In the genomic region with DNA sequence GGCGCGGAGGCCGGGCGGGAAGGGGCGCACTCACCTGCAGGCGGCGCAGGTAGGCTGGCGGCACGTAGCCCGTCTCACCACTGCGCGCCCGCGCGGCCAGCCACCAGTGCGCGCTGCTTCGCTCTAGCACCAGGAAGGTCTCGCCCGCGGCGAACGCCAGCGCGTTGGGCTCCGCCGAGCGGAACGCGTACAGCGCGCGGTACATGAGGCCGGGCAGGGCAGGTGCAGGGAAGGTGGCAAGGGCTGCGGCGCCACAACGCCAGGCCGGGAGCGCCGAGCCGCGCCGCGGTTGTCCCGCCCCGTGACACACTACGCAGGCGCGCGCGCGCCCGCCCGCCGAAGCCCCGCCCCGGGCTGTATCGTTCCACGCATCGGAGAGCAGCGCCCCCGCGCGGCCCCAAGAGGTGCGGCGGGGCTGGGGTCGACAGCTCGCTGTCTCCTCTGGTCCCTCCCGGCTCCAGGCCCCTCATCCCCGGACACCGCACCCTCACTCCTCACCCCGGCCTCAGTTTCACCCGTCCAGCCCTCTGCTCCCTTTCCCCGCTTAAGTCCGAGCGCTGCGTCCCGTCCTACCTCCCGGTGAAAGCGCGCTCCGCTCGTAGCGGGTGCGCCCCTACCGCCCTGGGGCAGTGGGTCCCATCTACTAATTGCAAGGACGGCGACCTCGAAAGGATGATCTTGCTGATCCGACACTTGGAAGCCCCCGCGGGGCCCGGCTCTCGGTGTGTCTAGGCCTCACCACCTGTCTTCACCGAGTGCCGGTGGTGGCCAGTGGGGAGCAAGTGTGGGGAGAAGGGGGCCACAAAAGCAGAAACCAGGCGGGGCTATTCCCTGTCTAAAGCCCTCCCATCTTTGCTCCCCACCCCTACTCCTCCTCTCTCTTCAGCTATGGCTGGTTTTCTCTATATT, we compare ENCODE assay signal across 8 cellular contexts. TPM values are rescaled to one million over a fixed set of nuclear protein-coding genes. Genes with fewer than 3 reads are reported as not detected.
DNase-seq lines count a peak whose midpoint lies in the region; ATAC-seq and TF ChIP-seq lines count a peak whose summit lies in the region.

A gene (minus strand): TSS at position 313 of the 909 bp plus-strand sequence. CDS start 108 bp downstream, at position 205.

- no peaks in the 10 kb centered on the region for H3K27me3 ChIP-seq in BE2C

- H3K4me3 Mint-ChIP-seq in activated CD4-positive, alpha-beta T cell treated with anti-CD3 and anti-CD28 coated beads, Interleukin-2, amount 10 ng/mL, durations not matched to agents 24 days and 14 days: peak within 1 kb of the TSS; percentile 94

- peaks cover 17% of the 10 kb centered on the region for H3K4me1 ChIP-seq in BE2C

- H3K4me1 Mint-ChIP-seq in activated CD4-positive, alpha-beta T cell treated with anti-CD3 and anti-CD28 coated beads, Interleukin-2, amount 10 ng/mL, durations not matched to agents 24 days and 14 days: peaks cover 23% of the 10 kb centered on the region

- intact Hi-C loops in activated CD4-positive, alpha-beta T cell treated with anti-CD3 and anti-CD28 coated beads, Interleukin-2, amount 10 ng/mL, durations not matched to agents 24 days and 14 days (cut with micrococcal nuclease): no loop called here

- peak; percentile 51 for TF ChIP-seq CTCF in BE2C (IDR thresholded peaks at IDR 0.05; ENCODE audit: low read depth, low read length)
- TF ChIP-seq CTCF in coronary artery (IDR thresholded peaks at IDR 0.05): peak; percentile 88

- DNase-seq in BE2C (peak; percentile 90), NCI-H69 (lab: John Stamatoyannopoulos, UW) (peak; percentile 89), coronary artery (ENCODE audit: low spot score) (peak; percentile 86), left lobe of liver (ENCODE audit: low spot score) (peak; percentile 90)
- peak; percentile 96 for DNase-seq in activated CD4-positive, alpha-beta T cell treated with anti-CD3 and anti-CD28 coated beads, Interleukin-2, amount 10 ng/mL, durations not matched to agents 24 days and 14 days
- peak; percentile 90 to 96 for DNase-seq in stimulated activated CD4-positive, alpha-beta T cell treated with anti-CD3 and anti-CD28 coated beads, Interleukin-2, amount 100 ng/mL, for 48 hours

- no peaks in the 10 kb centered on the region for H3K9me3 ChIP-seq in BE2C

- H3K27ac Mint-ChIP-seq in activated CD4-positive, alpha-beta T cell treated with anti-CD3 and anti-CD28 coated beads, Interleukin-2, amount 10 ng/mL, durations not matched to agents 24 days and 14 days: peak within 1 kb of the TSS; percentile 93

- H3K36me3 ChIP-seq in BE2C: peaks cover 44% of the 10 kb centered on the region

- peak within 1 kb of the TSS; percentile 70 for H3K4me3 ChIP-seq in BE2C (ENCODE audit: low read depth, low read length)
- H3K4me3 ChIP-seq in coronary artery: peak within 1 kb of the TSS; percentile 96

- H3K27ac ChIP-seq in coronary artery: peak within 1 kb of the TSS; percentile 85 to 92

- H3K27me3 Mint-ChIP-seq in activated CD4-positive, alpha-beta T cell treated with anti-CD3 and anti-CD28 coated beads, Interleukin-2, amount 10 ng/mL, durations not matched to agents 24 days and 14 days: no peaks in the 10 kb centered on the region

- peaks cover 43% of the 10 kb centered on the region for H3K36me3 Mint-ChIP-seq in activated CD4-positive, alpha-beta T cell treated with anti-CD3 and anti-CD28 coated beads, Interleukin-2, amount 10 ng/mL, durations not matched to agents 24 days and 14 days (ENCODE audit: low read depth)

- ATAC-seq in GM19023 (IDR thresholded peaks at IDR 0.05; ENCODE audit: unreplicated experiment) (peak; percentile 84), HG03175 (IDR thresholded peaks at IDR 0.05; ENCODE audit: unreplicated experiment) (peak; percentile 82), left lobe of liver (peak; percentile 95)

- H3K9me3 Mint-ChIP-seq in activated CD4-positive, alpha-beta T cell treated with anti-CD3 and anti-CD28 coated beads, Interleukin-2, amount 10 ng/mL, durations not matched to agents 24 days and 14 days: no peaks in the 10 kb centered on the region

RNA-seq across cellular contexts. Expression of the gene that starts here (rescaled TPM):
- polyA plus RNA-seq in BE2C (2012; ENCODE audit: insufficient read depth, insufficient read length, low read depth): 28.5 TPM
- total RNA-seq in activated CD4-positive, alpha-beta T cell treated with anti-CD3 and anti-CD28 coated beads, Interleukin-2, amount 10 ng/mL, durations not matched to agents 24 days and 14 days: 53.1 and 54.1 TPM in 2 replicates
- total RNA-seq in left lobe of liver: 12.0 TPM

Comparison
In these comparisons a context has a peak if more than half of its experiments do, and no peak if none do; other contexts are left out.
1. Peak in every context shown above with its lines: DNase-seq, ATAC-seq, H3K4me3 ChIP-seq and H3K27ac ChIP-seq.